ENCODE assay signal across 2 cellular contexts in genomic region chr21:28554660-28555475, GRCh38.
TF ChIP-seq lines count a peak whose summit lies in the region.

No MANE protein-coding gene starts in this region.

TF ChIP-seq in H1, 55 proteins besides CTCF, POLR2A, EP300 and RAD21:
- TF ChIP-seq BCL11A (IDR thresholded peaks at IDR 0.05; ENCODE audit: low read depth in 2 of 2, low read length in 2 of 2) (no peak), TAF1 (IDR thresholded peaks at IDR 0.05; ENCODE audit: low read depth, low read length) (no peak), KDM1A (IDR thresholded peaks at IDR 0.05; ENCODE audit: borderline replicate concordance, low read length) (no peak), POU5F1 (IDR thresholded peaks at IDR 0.05; ENCODE audit: low read depth, low read length) (no peak), ASH2L (IDR thresholded peaks at IDR 0.05; ENCODE audit: low read length) (no peak), TBP (IDR thresholded peaks at IDR 0.05; ENCODE audit: low read depth, low read length) (no peak), SP1 (IDR thresholded peaks at IDR 0.05; ENCODE audit: low read depth, low read length) (no peak), SUZ12 (IDR thresholded peaks at IDR 0.05; ENCODE audit: low read length) (no peak), ZNF274 (IDR thresholded peaks at IDR 0.05; ENCODE audit: borderline replicate concordance, extremely low read depth, low read length) (no peak), RFX5 (IDR thresholded peaks at IDR 0.05; ENCODE audit: borderline replicate concordance, low read depth, low read length) (no peak), NRF1 (IDR thresholded peaks at IDR 0.05; ENCODE audit: low read depth, low read length) (no peak), MAFK (IDR thresholded peaks at IDR 0.05; ENCODE audit: low read depth, low read length) (no peak), CBX8 (IDR thresholded peaks at IDR 0.05; ENCODE audit: borderline replicate concordance, low read depth, low read length) (no peak), EGR1 (IDR thresholded peaks at IDR 0.05; ENCODE audit: borderline replicate concordance, low read depth, low read length) (no peak), BACH1 (IDR thresholded peaks at IDR 0.05; ENCODE audit: low read length) (no peak)

TF ChIP-seq in GM12891, 5 proteins besides CTCF, POLR2A, EP300 and RAD21:
- TF ChIP-seq SPI1 (IDR thresholded peaks at IDR 0.05; ENCODE audit: low read depth, low read length): no peak
- no peak for TF ChIP-seq POU2F2 (IDR thresholded peaks at IDR 0.05; ENCODE audit: low read depth, low read length)
- TF ChIP-seq POLR2AphosphoS5 (IDR thresholded peaks at IDR 0.05; ENCODE audit: low read depth, low read length): no peak
- no peak for TF ChIP-seq PAX5 (IDR thresholded peaks at IDR 0.05; ENCODE audit: insufficient read depth, low read length, severe bottlenecking)
- no peak for TF ChIP-seq TAF1 (IDR thresholded peaks at IDR 0.05; ENCODE audit: low read depth, low read length)
